ENCODE assay signal across 17 cellular contexts in the genomic region with DNA sequence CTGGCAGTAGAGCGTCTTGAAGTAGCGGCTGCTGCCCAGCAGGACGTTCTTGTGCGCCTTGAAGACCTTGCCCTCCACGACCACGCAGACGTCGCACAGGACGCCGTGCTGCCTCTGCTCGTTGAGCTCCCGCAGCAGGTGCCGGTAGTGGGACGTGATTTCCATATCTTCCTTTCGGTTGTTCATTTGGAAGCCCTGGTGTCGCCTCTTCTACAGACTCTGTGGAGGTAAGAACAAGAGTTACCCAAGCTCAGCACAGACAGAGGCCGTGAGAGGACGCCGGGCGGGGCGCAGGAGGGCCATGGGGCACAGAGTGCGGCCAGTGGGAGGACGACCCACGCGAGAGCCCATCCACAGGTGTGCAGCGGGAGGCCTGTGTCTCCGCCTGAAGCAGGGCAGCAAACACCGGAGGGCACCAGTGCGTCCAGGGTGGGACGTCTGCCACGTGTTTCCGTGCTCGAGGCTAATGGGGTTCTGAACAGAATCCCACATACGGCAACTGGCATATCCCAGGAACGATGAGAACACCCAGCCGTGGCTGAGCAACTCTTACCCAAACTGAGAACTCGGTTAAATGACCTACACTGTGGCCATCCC. TPM values are rescaled to one million over a fixed set of nuclear protein-coding genes. Genes with fewer than 3 reads are reported as not detected.
DNase-seq lines count a peak whose midpoint lies in the region; ATAC-seq, FAIRE-seq and TF ChIP-seq lines count a peak whose summit lies in the region.
"Had no signal": no experiment of that assay in that cellular context is flagged by ENCODE, and none has a peak within 500 bp of the region (broad histone marks: within the 10 kb centered on the region; RNA-seq: fewer than 3 reads in every experiment).

No MANE protein-coding gene starts in this region.

- H3K27ac ChIP-seq in HepG2 (ENCODE audit: extremely low read length, insufficient read depth, low read length) = no peak overlapping the region
- H3K27ac ChIP-seq in right lobe of liver = no peak overlapping the region
- H3K27ac ChIP-seq: 22Rv1, HL-60 had no signal

- H4K20me1 ChIP-seq in HepG2 (ENCODE audit: insufficient read depth, low read length) = no peaks in the 10 kb centered on the region

- TF ChIP-seq EP300 in HepG2 (IDR thresholded peaks at IDR 0.05; ENCODE audit: low read depth in 2 of 2, low read length in 2 of 2) (no peak), HepG2 (CRISPR knock-in tag; IDR thresholded peaks at IDR 0.05; ENCODE audit: borderline replicate concordance) (no peak)

- H3K4me2 ChIP-seq in HepG2 (ENCODE audit: low read depth, low read length) = no peak overlapping the region

- H3K79me2 ChIP-seq in HepG2 (ENCODE audit: insufficient read depth, low read length) = no peaks in the 10 kb centered on the region

- H3K4me3 Mint-ChIP-seq in activated naive CD8-positive, alpha-beta T cell treated with anti-CD3 and anti-CD28 coated beads, Interleukin-2, amount 50 U/mL, for 24 hours = no peak overlapping the region
- no peak overlapping the region for H3K4me3 Mint-ChIP-seq in activated naive CD8-positive, alpha-beta T cell treated with anti-CD3 and anti-CD28 coated beads for 36 hours
- no peak overlapping the region for H3K4me3 Mint-ChIP-seq in nephron progenitor cell
- H3K4me3 Mint-ChIP-seq: CD8-positive, alpha-beta memory T cell; HFFc6 had no signal

- no peak overlapping the region for H3K9ac ChIP-seq in HepG2 (ENCODE audit: insufficient read depth, low read depth, low read length)

- TF ChIP-seq CTCF in HepG2 (CRISPR knock-in tag; IDR thresholded peaks at IDR 0.05) (peak; percentile 47), right lobe of liver (IDR thresholded peaks at IDR 0.05) (no peak), nephron progenitor cell (IDR thresholded peaks at IDR 0.05) (no peak), lower leg skin (IDR thresholded peaks at IDR 0.05) (no peak)

- TF ChIP-seq RAD21 in HepG2 (CRISPR knock-in tag; IDR thresholded peaks at IDR 0.05) = no peak

- POLR2A ChIA-PET in HepG2 (lab: Yijun Ruan, JAX) = no interaction called here

- no peak for FAIRE-seq in HepG2 (lab: Jason Lieb, UNC)
- FAIRE-seq: GM12892 had no signal

- no peak overlapping the region for H2AFZ ChIP-seq in HepG2 (ENCODE audit: low read length)

- no peak for DNase-seq in activated naive CD8-positive, alpha-beta T cell treated with anti-CD3 and anti-CD28 coated beads, Interleukin-2, amount 50 U/mL, for 24 hours
- no peak for DNase-seq in activated naive CD8-positive, alpha-beta T cell treated with anti-CD3 and anti-CD28 coated beads for 36 hours
- DNase-seq in HepG2 (ENCODE audit: low spot score) (no peak), right lobe of liver (no peak), nephron progenitor cell (no peak), lower leg skin (ENCODE audit: low spot score in 2 of 2) (no peak)
- DNase-seq: Caco-2; CD8-positive, alpha-beta memory T cell; DND-41; GDM1; GOT3; HCEC 1CT; HFFc6 had no signal

- TF ChIP-seq POLR2A in HepG2 (IDR thresholded peaks at IDR 0.05; ENCODE audit: insufficient read depth in 1 of 2, low read depth in 2 of 2, low read length in 2 of 2) (no peak), right lobe of liver (IDR thresholded peaks at IDR 0.05) (no peak), lower leg skin (IDR thresholded peaks at IDR 0.05) (no peak)

- no peak overlapping the region for H3K27ac Mint-ChIP-seq in activated naive CD8-positive, alpha-beta T cell treated with anti-CD3 and anti-CD28 coated beads, Interleukin-2, amount 50 U/mL, for 24 hours
- H3K27ac Mint-ChIP-seq in activated naive CD8-positive, alpha-beta T cell treated with anti-CD3 and anti-CD28 coated beads for 36 hours = no peak overlapping the region
- H3K27ac Mint-ChIP-seq in nephron progenitor cell = peak overlapping the region; percentile 36
- H3K27ac Mint-ChIP-seq: HFFc6 had no signal

- H3K27me3 ChIP-seq in HepG2 (ENCODE audit: control insufficient read depth in 1 of 2, insufficient read depth in 2 of 2, low read length in 2 of 2) (no peaks in the 10 kb centered on the region), right lobe of liver (no peaks in the 10 kb centered on the region)

- H3K4me3 ChIP-seq in HepG2 (replicated peaks in 1 of 3; ENCODE audit: insufficient read depth in 1 of 3, low read depth in 2 of 3, low read length in 3 of 3) (no peak overlapping the region), right lobe of liver (no peak overlapping the region), lower leg skin (ENCODE audit: low read depth, poor library complexity, severe bottlenecking) (no peak overlapping the region)

- in situ Hi-C loops in HepG2 (cut with HindIII; ENCODE audit: extremely low pct_ligation_motif_present, low pct_unique_long_range_greater_than_20kb) = no loop called here

- H3K4me1 Mint-ChIP-seq in activated naive CD8-positive, alpha-beta T cell treated with anti-CD3 and anti-CD28 coated beads, Interleukin-2, amount 50 U/mL, for 24 hours = no peaks in the 10 kb centered on the region
- no peaks in the 10 kb centered on the region for H3K4me1 Mint-ChIP-seq in activated naive CD8-positive, alpha-beta T cell treated with anti-CD3 and anti-CD28 coated beads for 36 hours
- peaks cover 37% of the 10 kb centered on the region for H3K4me1 Mint-ChIP-seq in nephron progenitor cell

- H3K9me3 Mint-ChIP-seq in activated naive CD8-positive, alpha-beta T cell treated with anti-CD3 and anti-CD28 coated beads, Interleukin-2, amount 50 U/mL, for 24 hours = no peaks in the 10 kb centered on the region
- H3K9me3 Mint-ChIP-seq in activated naive CD8-positive, alpha-beta T cell treated with anti-CD3 and anti-CD28 coated beads for 36 hours = no peaks in the 10 kb centered on the region
- H3K9me3 Mint-ChIP-seq in nephron progenitor cell = peaks cover under 1% of the 10 kb centered on the region
- H3K9me3 Mint-ChIP-seq: CD8-positive, alpha-beta memory T cell; HFFc6 had no signal

- WGBS in HepG2 (ENCODE audit: low lambda C conversion rate) = 93% methylated on average over 37 of the region's 37 CpGs
- WGBS in right lobe of liver (ENCODE audit: insufficient coverage, low coverage, low lambda C conversion rate, missing lambda C conversion rate) = 97% methylated on average over 5 of the region's 37 CpGs
- 93% methylated on average over 37 of the region's 37 CpGs for WGBS in lower leg skin, 2 donors

- BruUV-seq in HepG2 (replicated peaks; lab: Mats Ljungman, UMichigan) = no TSS peak

- H3K27me3 Mint-ChIP-seq in activated naive CD8-positive, alpha-beta T cell treated with anti-CD3 and anti-CD28 coated beads, Interleukin-2, amount 50 U/mL, for 24 hours = peaks cover 4% of the 10 kb centered on the region
- peaks cover 16% of the 10 kb centered on the region for H3K27me3 Mint-ChIP-seq in activated naive CD8-positive, alpha-beta T cell treated with anti-CD3 and anti-CD28 coated beads for 36 hours
- no peaks in the 10 kb centered on the region for H3K27me3 Mint-ChIP-seq in nephron progenitor cell (ENCODE audit: low read depth, poor library complexity)

- ATAC-seq in activated naive CD8-positive, alpha-beta T cell treated with anti-CD3 and anti-CD28 coated beads, Interleukin-2, amount 50 U/mL, for 24 hours = peak; percentile 22
- no peak for ATAC-seq in HepG2
- ATAC-seq in right lobe of liver = no peak
- no peak for ATAC-seq in HG03196 (IDR thresholded peaks at IDR 0.05; ENCODE audit: unreplicated experiment)

- no peaks in the 10 kb centered on the region for H3K36me3 Mint-ChIP-seq in activated naive CD8-positive, alpha-beta T cell treated with anti-CD3 and anti-CD28 coated beads, Interleukin-2, amount 50 U/mL, for 24 hours (ENCODE audit: low read depth)
- no peaks in the 10 kb centered on the region for H3K36me3 Mint-ChIP-seq in activated naive CD8-positive, alpha-beta T cell treated with anti-CD3 and anti-CD28 coated beads for 36 hours
- H3K36me3 Mint-ChIP-seq in nephron progenitor cell (ENCODE audit: low read depth) = peaks cover 40% of the 10 kb centered on the region
- H3K36me3 Mint-ChIP-seq: CD8-positive, alpha-beta memory T cell had no signal

- H3K9me3 ChIP-seq in HepG2 (ENCODE audit: low read length) = no peaks in the 10 kb centered on the region
- H3K9me3 ChIP-seq in right lobe of liver = no peaks in the 10 kb centered on the region
- H3K9me3 ChIP-seq: Caco-2 had no signal

- CTCF ChIA-PET in HepG2 (lab: Yijun Ruan, JAX; ENCODE audit: low intra/inter-chr PET ratio, low total read pairs) = no interaction called here

- no peaks in the 10 kb centered on the region for H3K36me3 ChIP-seq in HepG2 (replicated peaks in 1 of 2; ENCODE audit: control insufficient read depth in 1 of 2, insufficient read depth in 2 of 2, low read length in 2 of 2)
- no peaks in the 10 kb centered on the region for H3K36me3 ChIP-seq in right lobe of liver

- H3K4me1 ChIP-seq in HepG2 (ENCODE audit: insufficient read depth, low read length) (peaks cover 53% of the 10 kb centered on the region), right lobe of liver (peaks cover 0 to 5% (median 0%) of the 10 kb centered on the region in 4 donors)
- H3K4me1 ChIP-seq: Caco-2 had no signal

- intact Hi-C loops in HepG2 (cut with micrococcal nuclease; ENCODE audit: unreplicated experiment) = no loop called here
- intact Hi-C loops in right lobe of liver (cut with DNase I) = no loop called here
- intact Hi-C loops in lower leg skin (cut with DNase I; ENCODE audit: low total_unique reads) = no loop called here

RNA-seq across cellular contexts. Expression of a gene that starts 40.4 kb away (rescaled TPM):
- under 1 TPM in 1 of 2 experiments, not detected in 1; 0.04 TPM for total RNA-seq in activated naive CD8-positive, alpha-beta T cell treated with anti-CD3 and anti-CD28 coated beads for 36 hours
- total RNA-seq in HepG2 (2016; rRNA removed; fragmentation: Illumina TruSeq; extraction: Trizol) (10.9 and 13.5 TPM in 2 replicates), right lobe of liver (1 to 10 TPM; 1.2 to 4.2 (median 2.4) TPM), lower leg skin (1 to 10 TPM; 1.2 to 6.7 (median 5.7) TPM)
- 74.9 and 80.6 TPM in 2 replicates for total RNA-seq in HepG2 (2016; cell fraction: cytosol; rRNA removed; fragmentation: Illumina TruSeq; extraction: Trizol; ENCODE audit: low read depth)
- 10.9 and 15.4 TPM in 2 replicates for total RNA-seq in HepG2 (2016; cell fraction: insoluble cytoplasmic fraction; rRNA removed; fragmentation: Illumina TruSeq; extraction: Trizol)
- 51.8 and 55.2 TPM in 2 replicates for total RNA-seq in HepG2 (2016; cell fraction: membrane; rRNA removed; fragmentation: Illumina TruSeq; extraction: Trizol)
- 8.7 and 9.2 TPM in 2 replicates for total RNA-seq in HepG2 (2016; cell fraction: nucleus; rRNA removed; fragmentation: Illumina TruSeq; extraction: Trizol)
- 1.6 and 2.7 TPM in 2 replicates for polyA plus RNA-seq in HepG2 (2011; rRNA removed)
- polyA plus RNA-seq in HepG2 (2011; cell fraction: cytosol; rRNA removed) = 1.6 and 2.0 TPM in 2 replicates
- polyA plus RNA-seq in HepG2 (2011; cell fraction: nucleus; rRNA removed) = 7.2 and 7.6 TPM in 2 replicates
- 3.8 and 5.3 TPM in 2 replicates for polyA plus RNA-seq in HepG2 (2012)
- polyA plus RNA-seq in HepG2 (2016; cell fraction: cytosol; fragmentation: Illumina TruSeq; extraction: Trizol; ENCODE audit: low read depth) = 0.45 and 0.85 TPM in 2 replicates
- polyA plus RNA-seq in HepG2 (2016; cell fraction: insoluble cytoplasmic fraction; fragmentation: Illumina TruSeq; extraction: Trizol; ENCODE audit: low read depth) = 3.9 and 4.2 TPM in 2 replicates
- 1.4 and 1.5 TPM in 2 replicates for polyA plus RNA-seq in HepG2 (2016; cell fraction: membrane; fragmentation: Illumina TruSeq; extraction: Trizol; ENCODE audit: low read depth)
- 7.1 and 7.5 TPM in 2 replicates for polyA plus RNA-seq in HepG2 (2016; cell fraction: nucleus; fragmentation: Illumina TruSeq; extraction: Trizol; ENCODE audit: insufficient read depth, low read depth)
- polyA minus RNA-seq in HepG2 (2011; rRNA and poly(A)+ RNA removed; ENCODE audit: low replicate concordance) = 18.8 and 33.6 TPM in 2 replicates
- 8.3 and 9.0 TPM in 2 replicates for polyA minus RNA-seq in HepG2 (2011; cell fraction: cytosol; rRNA and poly(A)+ RNA removed)
- polyA minus RNA-seq in HepG2 (2011; cell fraction: nucleus; rRNA and poly(A)+ RNA removed) = 5.4 and 9.1 TPM in 2 replicates

RNA-seq across cellular contexts. Expression of a gene that starts 51.1 kb away (rescaled TPM):
- total RNA-seq in activated naive CD8-positive, alpha-beta T cell treated with anti-CD3 and anti-CD28 coated beads for 36 hours = 10 to 100 TPM; 25.7 to 29.3 TPM
- total RNA-seq in HepG2 (2016; rRNA removed; fragmentation: Illumina TruSeq; extraction: Trizol) = 47.4 and 91.4 TPM in 2 replicates
- total RNA-seq in HepG2 (2016; cell fraction: cytosol; rRNA removed; fragmentation: Illumina TruSeq; extraction: Trizol; ENCODE audit: low read depth) = 129 and 134 TPM in 2 replicates
- total RNA-seq in HepG2 (2016; cell fraction: insoluble cytoplasmic fraction; rRNA removed; fragmentation: Illumina TruSeq; extraction: Trizol) = 39.6 and 94.5 TPM in 2 replicates
- 171 and 186 TPM in 2 replicates for total RNA-seq in HepG2 (2016; cell fraction: membrane; rRNA removed; fragmentation: Illumina TruSeq; extraction: Trizol)
- total RNA-seq in HepG2 (2016; cell fraction: nucleus; rRNA removed; fragmentation: Illumina TruSeq; extraction: Trizol) = 92.1 and 130 TPM in 2 replicates
- polyA plus RNA-seq in HepG2 (2011; rRNA removed) = 95.9 and 105 TPM in 2 replicates
- 36.7 and 62.3 TPM in 2 replicates for polyA plus RNA-seq in HepG2 (2011; cell fraction: cytosol; rRNA removed)
- polyA plus RNA-seq in HepG2 (2011; cell fraction: nucleus; rRNA removed) = 581 and 754 TPM in 2 replicates
- polyA plus RNA-seq in HepG2 (2012) = 65.4 and 92.2 TPM in 2 replicates
- polyA plus RNA-seq in HepG2 (2016; cell fraction: cytosol; fragmentation: Illumina TruSeq; extraction: Trizol; ENCODE audit: low read depth) = 354 and 372 TPM in 2 replicates
- polyA plus RNA-seq in HepG2 (2016; cell fraction: insoluble cytoplasmic fraction; fragmentation: Illumina TruSeq; extraction: Trizol; ENCODE audit: low read depth) = 107 and 130 TPM in 2 replicates
- polyA plus RNA-seq in HepG2 (2016; cell fraction: membrane; fragmentation: Illumina TruSeq; extraction: Trizol; ENCODE audit: low read depth) = 352 and 381 TPM in 2 replicates
- 510 and 535 TPM in 2 replicates for polyA plus RNA-seq in HepG2 (2016; cell fraction: nucleus; fragmentation: Illumina TruSeq; extraction: Trizol; ENCODE audit: insufficient read depth, low read depth)
- polyA minus RNA-seq in HepG2 (2011; rRNA and poly(A)+ RNA removed; ENCODE audit: low replicate concordance) = 23.9 and 51.3 TPM in 2 replicates
- polyA minus RNA-seq in HepG2 (2011; cell fraction: cytosol; rRNA and poly(A)+ RNA removed) = 24.3 and 27.0 TPM in 2 replicates
- polyA minus RNA-seq in HepG2 (2011; cell fraction: nucleus; rRNA and poly(A)+ RNA removed) = 61.3 and 75.8 TPM in 2 replicates
- 100 to 1,000 TPM in 2 of 6 experiments, 10 to 100 TPM in 4; 36.0 to 180 (median 73.8) TPM for total RNA-seq in right lobe of liver
- total RNA-seq in lower leg skin = 100 to 1,000 TPM in 2 of 4 donors, 10 to 100 TPM in 2; 79.9 to 127 (median 96.2) TPM

RNA-seq across cellular contexts. Expression of a gene that starts 54.2 kb away (rescaled TPM):
- total RNA-seq in activated naive CD8-positive, alpha-beta T cell treated with anti-CD3 and anti-CD28 coated beads for 36 hours = 10 to 100 TPM in 1 of 2 experiments, 1 to 10 TPM in 1; 9.3 to 12.2 TPM
- 51.5 and 61.5 TPM in 2 replicates for total RNA-seq in HepG2 (2016; rRNA removed; fragmentation: Illumina TruSeq; extraction: Trizol)
- total RNA-seq in HepG2 (2016; cell fraction: cytosol; rRNA removed; fragmentation: Illumina TruSeq; extraction: Trizol; ENCODE audit: low read depth) = 59.8 and 81.2 TPM in 2 replicates
- 46.5 and 57.9 TPM in 2 replicates for total RNA-seq in HepG2 (2016; cell fraction: insoluble cytoplasmic fraction; rRNA removed; fragmentation: Illumina TruSeq; extraction: Trizol)
- 59.4 and 77.4 TPM in 2 replicates for total RNA-seq in HepG2 (2016; cell fraction: membrane; rRNA removed; fragmentation: Illumina TruSeq; extraction: Trizol)
- 31.7 and 32.4 TPM in 2 replicates for total RNA-seq in HepG2 (2016; cell fraction: nucleus; rRNA removed; fragmentation: Illumina TruSeq; extraction: Trizol)
- 13.0 and 23.5 TPM in 2 replicates for polyA plus RNA-seq in HepG2 (2011; rRNA removed)
- polyA plus RNA-seq in HepG2 (2011; cell fraction: cytosol; rRNA removed) = 20.4 and 43.4 TPM in 2 replicates
- polyA plus RNA-seq in HepG2 (2011; cell fraction: nucleus; rRNA removed) = 145 and 202 TPM in 2 replicates
- 14.6 and 20.3 TPM in 2 replicates for polyA plus RNA-seq in HepG2 (2012)
- polyA plus RNA-seq in HepG2 (2016; cell fraction: cytosol; fragmentation: Illumina TruSeq; extraction: Trizol; ENCODE audit: low read depth) = 90.7 and 108 TPM in 2 replicates
- 72.4 and 82.2 TPM in 2 replicates for polyA plus RNA-seq in HepG2 (2016; cell fraction: insoluble cytoplasmic fraction; fragmentation: Illumina TruSeq; extraction: Trizol; ENCODE audit: low read depth)
- polyA plus RNA-seq in HepG2 (2016; cell fraction: membrane; fragmentation: Illumina TruSeq; extraction: Trizol; ENCODE audit: low read depth) = 75.9 and 77.5 TPM in 2 replicates
- 89.9 and 96.0 TPM in 2 replicates for polyA plus RNA-seq in HepG2 (2016; cell fraction: nucleus; fragmentation: Illumina TruSeq; extraction: Trizol; ENCODE audit: insufficient read depth, low read depth)
- 2.1 and 20.3 TPM in 2 replicates for polyA minus RNA-seq in HepG2 (2011; rRNA and poly(A)+ RNA removed; ENCODE audit: low replicate concordance)
- 22.2 and 31.7 TPM in 2 replicates for polyA minus RNA-seq in HepG2 (2011; cell fraction: cytosol; rRNA and poly(A)+ RNA removed)
- 13.2 and 15.8 TPM in 2 replicates for polyA minus RNA-seq in HepG2 (2011; cell fraction: nucleus; rRNA and poly(A)+ RNA removed)
- 100 to 1,000 TPM in 2 of 6 experiments, 10 to 100 TPM in 4; 37.0 to 118 (median 65.5) TPM for total RNA-seq in right lobe of liver
- total RNA-seq in lower leg skin = 10 to 100 TPM; 17.8 to 26.3 (median 21.8) TPM
